Comparison of ENCODE assay signal across 17 cellular contexts in genomic region chr11:46366661-46367161, GRCh38. TPM values are rescaled to one million over a fixed set of nuclear protein-coding genes. Genes with fewer than 3 reads are reported as not detected.
DNase-seq lines count a peak whose midpoint lies in the region; ATAC-seq and TF ChIP-seq lines count a peak whose summit lies in the region.
"Had no signal": no experiment of that assay in that cellular context is flagged by ENCODE, and none has a peak within 500 bp of the region (broad histone marks: within the 10 kb centered on the region; RNA-seq: fewer than 3 reads in every experiment).

No MANE protein-coding gene starts in this region.

- H3K4me1 ChIP-seq in spleen: peaks cover 33 to 86% (median 59%) of the 10 kb centered on the region in 6 donors

- H3K9me3 ChIP-seq in spleen: no peaks in the 10 kb centered on the region
- H3K9me3 ChIP-seq: vagina had no signal

- no peaks in the 10 kb centered on the region for H3K9me3 Mint-ChIP-seq in activated naive CD4-positive, alpha-beta T cell treated with anti-CD3 and anti-CD28 coated beads for 36 hours
- H3K9me3 Mint-ChIP-seq in glutamatergic neuron (ENCODE audit: unreplicated experiment): peaks cover 14% of the 10 kb centered on the region
- H3K9me3 Mint-ChIP-seq: activated naive CD4-positive, alpha-beta T cell treated with anti-CD3 and anti-CD28 coated beads, Interleukin-2, amount 50 U/mL, for 24 hours; HFFc6; neural progenitor cell had no signal

- no peaks in the 10 kb centered on the region for H3K27me3 ChIP-seq in spleen (replicated peaks in 1 of 7)
- H3K27me3 ChIP-seq: neural progenitor cell, vagina had no signal

- H3K27ac Mint-ChIP-seq in activated naive CD4-positive, alpha-beta T cell treated with anti-CD3 and anti-CD28 coated beads for 36 hours: peak overlapping the region; percentile 80
- peak overlapping the region; percentile 79 for H3K27ac Mint-ChIP-seq in glutamatergic neuron (ENCODE audit: unreplicated experiment)
- H3K27ac Mint-ChIP-seq: HFFc6, neural progenitor cell had no signal

- peaks cover 33% of the 10 kb centered on the region for H3K4me1 Mint-ChIP-seq in activated naive CD4-positive, alpha-beta T cell treated with anti-CD3 and anti-CD28 coated beads for 36 hours (ENCODE audit: low read depth)
- H3K4me1 Mint-ChIP-seq in glutamatergic neuron (ENCODE audit: low read depth, unreplicated experiment): peaks cover 37% of the 10 kb centered on the region

- H3K4me3 ChIP-seq in NB4 (ENCODE audit: low read depth, low read length): no peak overlapping the region
- no peak overlapping the region for H3K4me3 ChIP-seq in spleen
- H3K4me3 ChIP-seq: neural progenitor cell, vagina had no signal

- no peak overlapping the region for H3K4me3 Mint-ChIP-seq in activated naive CD4-positive, alpha-beta T cell treated with anti-CD3 and anti-CD28 coated beads for 36 hours
- H3K4me3 Mint-ChIP-seq in glutamatergic neuron (ENCODE audit: unreplicated experiment): no peak overlapping the region
- H3K4me3 Mint-ChIP-seq: activated naive CD4-positive, alpha-beta T cell treated with anti-CD3 and anti-CD28 coated beads, Interleukin-2, amount 50 U/mL, for 24 hours; HFFc6 had no signal

- CTCF ChIA-PET in activated naive CD4-positive, alpha-beta T cell treated with anti-CD3 and anti-CD28 coated beads for 36 hours (lab: Charles Lee): interaction anchor here (1.0 to 15.3 kb wide), 8 partner anchors 9 to 127 kb away, joined by 4 to 368 read pairs (median 7); partner anchors contain the start of gene DGKZ

- no peak for TF ChIP-seq CTCF in NB4 (IDR thresholded peaks at IDR 0.05; ENCODE audit: low read depth, low read length)
- TF ChIP-seq CTCF in glutamatergic neuron (IDR thresholded peaks at IDR 0.05; ENCODE audit: partially characterized antibody, unreplicated experiment): no peak
- TF ChIP-seq CTCF in spleen (IDR thresholded peaks at IDR 0.05 in 8 of 11, conservative IDR thresholded peaks at IDR 0.05 in 3 of 11): no peak

- no peaks in the 10 kb centered on the region for H3K27me3 Mint-ChIP-seq in activated naive CD4-positive, alpha-beta T cell treated with anti-CD3 and anti-CD28 coated beads for 36 hours (ENCODE audit: low read depth)
- peaks cover 12% of the 10 kb centered on the region for H3K27me3 Mint-ChIP-seq in glutamatergic neuron (ENCODE audit: unreplicated experiment)
- H3K27me3 Mint-ChIP-seq: activated naive CD4-positive, alpha-beta T cell treated with anti-CD3 and anti-CD28 coated beads, Interleukin-2, amount 50 U/mL, for 24 hours had no signal

- H3K36me3 ChIP-seq in spleen: peaks cover 0 to 80% (median 38%) of the 10 kb centered on the region in 6 donors
- H3K36me3 ChIP-seq: neural progenitor cell had no signal

- no peak for DNase-seq in activated naive CD4-positive, alpha-beta T cell treated with anti-CD3 and anti-CD28 coated beads for 36 hours
- no peak for DNase-seq in activated naive CD4-positive, alpha-beta T cell treated with Interleukin-2 at 50 U/mL for 16 hours
- DNase-seq in NB4 (ENCODE audit: low read depth) (peak; percentile 14), glutamatergic neuron (no peak), spleen (peak; percentile 78), occipital lobe (lab: John Stamatoyannopoulos, UW) (no peak), AG08396 (ENCODE audit: low spot score) (no peak)
- DNase-seq: activated CD4-positive, alpha-beta T cell treated with anti-CD3 and anti-CD28 coated beads for 48 hours; HFFc6; NCI-H187; stimulated activated CD4-positive, alpha-beta T cell treated with anti-CD3 and anti-CD28 coated beads, Interleukin-4, amount 100 ng/mL, for 24 hours had no signal

- no peak for ATAC-seq in HG03139 (IDR thresholded peaks at IDR 0.05; ENCODE audit: unreplicated experiment)

- TF ChIP-seq POLR2A in NB4 (IDR thresholded peaks at IDR 0.05; ENCODE audit: extremely low read depth, insufficient read length) (no peak), spleen (IDR thresholded peaks at IDR 0.05) (no peak)

- intact Hi-C loops in activated naive CD4-positive, alpha-beta T cell treated with anti-CD3 and anti-CD28 coated beads for 36 hours (cut with micrococcal nuclease): loop anchor here (1.0 kb wide), 4 partner anchors 14 to 172 kb away; no protein-coding TSS in a partner anchor
- intact Hi-C loops in spleen (cut with DNase I; ENCODE audit: low total_unique reads): no loop called here

- 91 to 95% (median 92%) methylated on average over 5 to 31 of the region's 31 CpGs for WGBS in spleen, 5 donors

- peak overlapping the region in 5 of 8 donors; percentile 8 to 61 (median 43) for H3K27ac ChIP-seq in spleen
- H3K27ac ChIP-seq: C4-2B, neural progenitor cell had no signal

- peaks cover 16% of the 10 kb centered on the region for H3K36me3 Mint-ChIP-seq in activated naive CD4-positive, alpha-beta T cell treated with anti-CD3 and anti-CD28 coated beads for 36 hours (ENCODE audit: low read depth)
- H3K36me3 Mint-ChIP-seq in glutamatergic neuron (ENCODE audit: unreplicated experiment): no peaks in the 10 kb centered on the region
- H3K36me3 Mint-ChIP-seq: activated naive CD4-positive, alpha-beta T cell treated with anti-CD3 and anti-CD28 coated beads, Interleukin-2, amount 50 U/mL, for 24 hours; neural progenitor cell had no signal

RNA-seq across cellular contexts. Expression of gene MDK, which starts 14.8 kb away (rescaled TPM):
- 1 to 10 TPM; 2.9 to 4.6 TPM for total RNA-seq in activated naive CD4-positive, alpha-beta T cell treated with anti-CD3 and anti-CD28 coated beads for 36 hours
- total RNA-seq in glutamatergic neuron (ENCODE audit: unreplicated experiment) (846 TPM), spleen (10 to 100 TPM; 22.6 to 52.8 (median 36.8) TPM), occipital lobe (15.1 TPM)
- polyA plus RNA-seq in spleen: 10 to 100 TPM; 16.2 to 26.6 (median 22.3) TPM

RNA-seq across cellular contexts. Expression of gene DGKZ, which starts 19.4 kb away (rescaled TPM):
- 10 to 100 TPM; 82.9 to 89.2 TPM for total RNA-seq in activated naive CD4-positive, alpha-beta T cell treated with anti-CD3 and anti-CD28 coated beads for 36 hours
- 60.9 TPM for total RNA-seq in glutamatergic neuron (ENCODE audit: unreplicated experiment)
- total RNA-seq in spleen: 100 to 1,000 TPM in 5 of 7 donors, 10 to 100 TPM in 2; 86.0 to 136 (median 106) TPM
- 10 to 100 TPM; 44.2 to 89.0 (median 60.9) TPM for polyA plus RNA-seq in spleen
- total RNA-seq in occipital lobe: 33.5 TPM

RNA-seq across cellular contexts. Expression of gene CHRM4, which starts 24.9 kb away (rescaled TPM):
- total RNA-seq in activated naive CD4-positive, alpha-beta T cell treated with anti-CD3 and anti-CD28 coated beads for 36 hours: not detected
- total RNA-seq in glutamatergic neuron (ENCODE audit: unreplicated experiment) (8.5 TPM), spleen (10 to 100 TPM in 3 of 7 donors, 1 to 10 TPM in 4; 2.3 to 34.1 (median 8.5) TPM), occipital lobe (0.78 TPM)
- 1 to 10 TPM in 1 of 3 donors, under 1 TPM in 2; 0.06 to 2.0 (median 0.20) TPM for polyA plus RNA-seq in spleen
- total RNA-seq: HFFc6, left lobe of liver, vagina had no signal

Comparison
In these comparisons a context has a peak if more than half of its experiments do, and no peak if none do; other contexts are left out.
1. DNase-seq: peak in NB4 (single experiment) and spleen (single experiment); none in activated naive CD4-positive, alpha-beta T cell treated with anti-CD3 and anti-CD28 coated beads for 36 hours (single experiment), activated naive CD4-positive, alpha-beta T cell treated with Interleukin-2 at 50 U/mL for 16 hours (single experiment), glutamatergic neuron (single experiment), occipital lobe (single experiment) and AG08396 (single experiment).
2. RNA of gene MDK, which starts 14.8 kb away (total RNA-seq): 846 TPM in glutamatergic neuron (single experiment); 22.6 to 52.8 TPM in spleen, 15.1 TPM in occipital lobe (single experiment) and 2.9 to 4.6 TPM in activated naive CD4-positive, alpha-beta T cell treated with anti-CD3 and anti-CD28 coated beads for 36 hours; every median in the first group is over 10 times any median in the second.